In the genomic region with DNA sequence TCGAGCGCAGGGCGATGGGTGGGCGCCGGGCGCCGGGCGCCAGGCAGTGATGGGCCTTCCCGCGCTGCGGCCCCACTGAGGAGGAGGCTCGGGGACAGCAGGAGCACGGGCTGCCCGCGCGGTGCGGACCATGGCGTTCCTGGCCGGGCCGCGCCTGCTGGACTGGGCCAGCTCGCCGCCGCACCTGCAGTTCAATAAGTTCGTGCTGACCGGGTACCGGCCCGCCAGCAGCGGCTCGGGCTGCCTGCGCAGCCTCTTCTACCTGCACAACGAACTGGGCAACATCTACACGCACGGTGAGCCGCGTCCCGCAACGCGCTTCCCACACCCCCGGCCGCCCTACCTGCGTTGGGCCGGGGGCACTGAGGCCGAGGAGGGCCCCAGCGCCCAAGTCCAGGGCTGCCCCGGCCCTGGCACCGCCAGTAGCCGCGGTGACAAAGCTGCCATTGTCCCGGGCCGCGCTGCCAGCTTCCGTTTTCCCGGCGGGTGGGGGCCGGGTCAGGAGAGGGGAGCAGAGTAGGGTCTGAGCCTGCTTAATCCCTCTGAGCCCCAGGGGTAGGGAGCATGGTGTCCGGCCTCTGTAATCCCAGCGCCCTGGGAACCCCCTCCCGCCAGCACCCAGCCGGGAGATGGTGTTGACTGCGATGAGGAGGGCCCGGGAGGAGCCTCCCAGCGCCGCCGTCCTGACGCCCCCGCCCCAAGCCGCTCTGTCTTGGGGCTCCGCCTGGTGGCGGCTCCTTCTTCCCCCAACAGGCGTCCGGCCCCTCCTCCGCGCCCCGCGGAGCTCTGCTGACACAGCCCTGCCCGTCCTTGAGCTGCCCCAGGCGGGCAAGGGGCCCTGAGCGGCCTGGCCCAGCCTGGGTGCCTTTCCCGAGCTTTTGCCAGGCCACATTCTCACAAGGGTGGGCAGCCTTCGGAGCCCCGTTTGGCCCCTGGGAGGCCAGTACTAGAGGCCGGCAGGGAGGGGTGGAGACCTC, we compare ENCODE assay signal across 1 cellular context.
TF ChIP-seq lines count a peak whose summit lies in the region.

No MANE protein-coding gene starts in this region.

TF ChIP-seq in HepG2, 621 proteins besides CTCF, POLR2A, EP300 and RAD21 (continued from another document and continues in another):
- TF ChIP-seq HDAC2 (CRISPR knock-in tag; IDR thresholded peaks at IDR 0.05) (peak; percentile 63), ZUFSP (CRISPR knock-in tag; IDR thresholded peaks at IDR 0.05; ENCODE audit: borderline replicate concordance) (no peak), GTF3A (CRISPR knock-in tag; conservative IDR thresholded peaks at IDR 0.05) (no peak), NFYC (CRISPR knock-in tag; IDR thresholded peaks at IDR 0.05) (no peak), ZNF703 (CRISPR knock-in tag; IDR thresholded peaks at IDR 0.05; ENCODE audit: borderline replicate concordance) (no peak), ZNF580 (CRISPR knock-in tag; IDR thresholded peaks at IDR 0.05; ENCODE audit: borderline replicate concordance, low read depth) (peak; percentile 58), ZNF724P (CRISPR knock-in tag; IDR thresholded peaks at IDR 0.05; ENCODE audit: borderline replicate concordance) (no peak), TCF7L2 (IDR thresholded peaks at IDR 0.05; ENCODE audit: low read depth, low read length) (no peak), CBX2 (IDR thresholded peaks at IDR 0.05; ENCODE audit: low read depth, low read length) (no peak), CBX2 (CRISPR knock-in tag; IDR thresholded peaks at IDR 0.05; ENCODE audit: low read depth) (no peak), ZNF660 (CRISPR knock-in tag; IDR thresholded peaks at IDR 0.05; ENCODE audit: borderline replicate concordance, low read depth) (no peak), AKAP8 (CRISPR knock-in tag; IDR thresholded peaks at IDR 0.05) (no peak; the same call in none of the 2 replicates), GATAD1 (CRISPR knock-in tag; IDR thresholded peaks at IDR 0.05) (0 out of 2 replicates have a peak, but pooled peaks have one; percentile 28), RXRA (CRISPR knock-in tag; IDR thresholded peaks at IDR 0.05) (peak; percentile 24; the same call in 1 of the 2 replicates), NFAT5 (CRISPR knock-in tag; IDR thresholded peaks at IDR 0.05) (no peak; the same call in 1 of the 2 replicates), USF2 (IDR thresholded peaks at IDR 0.05; ENCODE audit: low read depth, low read length) (no peak), USF2 (CRISPR knock-in tag; IDR thresholded peaks at IDR 0.05; ENCODE audit: borderline replicate concordance) (no peak), ZNF253 (CRISPR knock-in tag; IDR thresholded peaks at IDR 0.05; ENCODE audit: borderline replicate concordance) (no peak), ZFP36 (IDR thresholded peaks at IDR 0.05; ENCODE audit: borderline replicate concordance, low read depth, low read length, partially characterized antibody) (no peak), GZF1 (CRISPR knock-in tag; IDR thresholded peaks at IDR 0.05) (no peak), ZBTB14 (CRISPR knock-in tag; IDR thresholded peaks at IDR 0.05) (peak; percentile 34; the same call in 1 of the 2 replicates), NFKBIZ (CRISPR knock-in tag; IDR thresholded peaks at IDR 0.05) (peak; percentile 36; the same call in 1 of the 2 replicates), ZBTB38 (CRISPR knock-in tag; IDR thresholded peaks at IDR 0.05) (no peak), KAT8 (CRISPR knock-in tag; IDR thresholded peaks at IDR 0.05) (peak; percentile 49; the same call in 1 of the 2 replicates), RERE (CRISPR knock-in tag; IDR thresholded peaks at IDR 0.05; ENCODE audit: low read depth) (no peak), ZNF598 (CRISPR knock-in tag; IDR thresholded peaks at IDR 0.05; ENCODE audit: borderline replicate concordance) (0 out of 2 replicates have a peak, but pooled peaks have one; percentile 24), ZNF687 (CRISPR knock-in tag; IDR thresholded peaks at IDR 0.05) (peak; percentile 71), ZNF292 (CRISPR knock-in tag; IDR thresholded peaks at IDR 0.05; ENCODE audit: borderline replicate concordance, low read depth) (no peak), ZNF432 (CRISPR knock-in tag; IDR thresholded peaks at IDR 0.05; ENCODE audit: borderline replicate concordance) (0 out of 2 replicates have a peak, but pooled peaks have one; percentile 69), ZNF143 (CRISPR knock-in tag; IDR thresholded peaks at IDR 0.05) (no peak)
- TF ChIP-seq, protein P1, sequence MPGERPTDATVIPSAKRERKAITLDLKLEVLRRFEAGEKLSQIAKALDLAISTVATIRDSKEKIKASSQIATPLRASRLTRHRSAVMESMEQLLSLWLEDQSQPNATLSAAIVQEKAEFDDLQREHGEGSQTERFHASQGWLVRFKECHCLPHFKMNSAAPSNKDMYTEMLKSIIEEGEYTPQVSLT (CRISPR knock-in tag; IDR thresholded peaks at IDR 0.05; ENCODE audit: borderline replicate concordance, low read depth) = no peak
